In genomic region chr1:155126494-155127104, GRCh38 we compare ENCODE assay signal across 6 cellular contexts. TPM values are rescaled to one million over a fixed set of nuclear protein-coding genes. Genes with fewer than 3 reads are reported as not detected.
DNase-seq lines count a peak whose midpoint lies in the region; ATAC-seq and TF ChIP-seq lines count a peak whose summit lies in the region.

No MANE protein-coding gene starts in this region.

- WGBS in mesodermal cell (ENCODE audit: insufficient coverage in 2 of 2), 2 experiments = 0% methylated on average over 28 to 30 of the region's 36 CpGs

- ATAC-seq in GM18498 (IDR thresholded peaks at IDR 0.05; ENCODE audit: unreplicated experiment) = no peak

- H3K4me1 Mint-ChIP-seq in brain = peaks cover 57% of the 10 kb centered on the region

- H3K4me3 ChIP-seq in BLaER1 (peak overlapping the region; percentile 82), mesodermal cell (ENCODE audit: extremely low read depth, insufficient read depth, low read length, poor library complexity, severe bottlenecking) (peak overlapping the region; percentile 58)

- H4K20me1 ChIP-seq in BLaER1 = no peaks in the 10 kb centered on the region

- H3K36me3 ChIP-seq in BLaER1 (peaks cover 8% of the 10 kb centered on the region), mesodermal cell (ENCODE audit: control insufficient read depth, insufficient read depth, low read length) (peaks cover 12% of the 10 kb centered on the region)

- peak overlapping the region; percentile 99 for H3K4me2 ChIP-seq in BLaER1

- H3K9me3 Mint-ChIP-seq in brain = peaks cover 0 to 2% (median 0%) of the 10 kb centered on the region in 5 experiments

- H3K4me3 Mint-ChIP-seq in brain = peak overlapping the region; percentile 85 to 93 (median 92)

- H3K9ac ChIP-seq in BLaER1 = 0 out of 2 replicates have a peak overlapping the region, but pooled peaks have one; percentile 61

- no peak for TF ChIP-seq CTCF in brain (conservative IDR thresholded peaks at IDR 0.05)

- H3K27me3 Mint-ChIP-seq in brain = peaks cover 64% of the 10 kb centered on the region

- peak overlapping the region; percentile 53 to 98 (median 93) for H3K27ac Mint-ChIP-seq in brain

- H3K4me1 ChIP-seq in BLaER1 (peaks cover 50% of the 10 kb centered on the region), mesodermal cell (ENCODE audit: control insufficient read depth, insufficient read depth, low read length, poor library complexity, severe bottlenecking) (peaks cover 54% of the 10 kb centered on the region)

- H3K27me3 ChIP-seq in BLaER1 = peaks cover 35% of the 10 kb centered on the region

- H3K9me3 ChIP-seq in BLaER1 (no peaks in the 10 kb centered on the region), mesodermal cell (ENCODE audit: control insufficient read depth, low read length) (no peaks in the 10 kb centered on the region)

- DNase-seq in NCI-H226 (peak; percentile 9), DMS114 treated with DMSO at 0.1 percent for 48 hours (lab: John Stamatoyannopoulos, UW; ENCODE audit: unreplicated experiment) (no peak)

- H3K27ac ChIP-seq in BLaER1 = no peak overlapping the region
- H3K27ac ChIP-seq in mesodermal cell (ENCODE audit: low read depth, low read length, severe bottlenecking) = peak overlapping the region; percentile 36

- H3K36me3 Mint-ChIP-seq in brain = peaks cover under 1% of the 10 kb centered on the region

RNA-seq across cellular contexts. Expression of gene EFNA1, which starts 1.1 kb away (rescaled TPM):
- polyA plus RNA-seq in brain (ENCODE audit: insufficient read depth, low read depth, low replicate concordance) = 16.6 TPM
- polyA plus RNA-seq in mesodermal cell (2013, experiment 1 of 2) = 64.7 TPM
- 43.3 TPM for polyA plus RNA-seq in mesodermal cell (2013, experiment 2 of 2)

RNA-seq across cellular contexts. Expression of gene SLC50A1, which starts 9.1 kb away (rescaled TPM):
- polyA plus RNA-seq in brain (ENCODE audit: insufficient read depth, low read depth, low replicate concordance) = 27.2 TPM
- 49.2 TPM for polyA plus RNA-seq in mesodermal cell (2013, experiment 1 of 2)
- polyA plus RNA-seq in mesodermal cell (2013, experiment 2 of 2) = 40.0 TPM

RNA-seq across cellular contexts. Expression of gene DPM3, which starts 13.7 kb away (rescaled TPM):
- polyA plus RNA-seq in brain (ENCODE audit: insufficient read depth, low read depth, low replicate concordance) = 167 TPM
- 83.5 TPM for polyA plus RNA-seq in mesodermal cell (2013, experiment 1 of 2)
- 71.8 TPM for polyA plus RNA-seq in mesodermal cell (2013, experiment 2 of 2)

RNA-seq across cellular contexts. Expression of gene KRTCAP2, which starts 46.5 kb away (rescaled TPM):
- 390 TPM for polyA plus RNA-seq in brain (ENCODE audit: insufficient read depth, low read depth, low replicate concordance)
- 226 TPM for polyA plus RNA-seq in mesodermal cell (2013, experiment 1 of 2)
- 191 TPM for polyA plus RNA-seq in mesodermal cell (2013, experiment 2 of 2)

RNA-seq across cellular contexts. Expression of gene TRIM46, which starts 47.0 kb away (rescaled TPM):
- polyA plus RNA-seq in brain (ENCODE audit: insufficient read depth, low read depth, low replicate concordance) = 11.0 TPM
- polyA plus RNA-seq in mesodermal cell (2013, experiment 1 of 2) = 9.1 TPM
- 6.5 TPM for polyA plus RNA-seq in mesodermal cell (2013, experiment 2 of 2)
